ENCODE assay signal across 8 cellular contexts in the genomic region with DNA sequence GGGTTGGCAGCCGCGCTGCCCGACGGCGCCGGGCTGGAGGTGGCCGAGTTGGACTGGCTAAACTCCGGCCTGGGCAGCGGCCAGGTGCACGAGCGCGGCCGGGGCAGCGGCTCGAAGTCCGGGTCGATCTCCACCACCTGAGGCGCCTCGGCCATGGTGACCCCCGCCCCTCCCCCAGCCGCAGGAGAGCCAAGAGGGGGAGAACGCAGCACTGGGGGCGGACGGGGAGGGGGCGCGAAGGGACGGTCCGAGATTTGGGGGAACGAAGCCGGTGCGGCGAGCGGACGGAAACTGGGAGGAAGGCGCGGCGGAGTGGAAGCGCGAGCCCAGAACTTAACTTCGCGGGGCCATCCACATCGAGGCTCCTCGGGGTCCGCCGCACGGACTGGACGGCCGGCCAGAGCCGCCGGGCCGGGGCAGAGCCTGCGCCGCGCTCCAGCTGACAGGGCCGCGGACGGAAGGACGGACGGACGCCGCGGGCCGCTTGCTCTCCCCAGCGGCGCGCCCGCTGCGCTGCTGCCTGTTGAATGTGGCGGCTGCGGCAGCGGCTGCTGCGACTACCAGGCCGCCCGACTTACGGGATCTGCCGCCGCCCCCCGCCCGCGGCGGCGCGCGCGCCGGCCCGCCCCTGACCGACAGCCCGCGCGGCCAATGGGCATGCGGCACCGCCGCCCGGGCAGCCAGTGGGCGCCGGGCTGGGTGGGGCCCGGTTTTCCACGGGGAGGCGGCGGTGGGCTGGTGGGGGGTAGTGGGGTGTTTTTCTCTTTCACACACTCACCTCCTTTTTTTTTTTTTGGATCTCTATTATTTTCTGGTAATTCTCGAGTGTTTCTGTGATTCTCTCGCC. TPM values are rescaled to one million over a fixed set of nuclear protein-coding genes. Genes with fewer than 3 reads are reported as not detected.
A peak's percentile ranks its signal among the peaks of the same experiment; 100 is the strongest.
DNase-seq lines count a peak whose midpoint lies in the region; ATAC-seq and TF ChIP-seq lines count a peak whose summit lies in the region.

A gene (minus strand): TSS at position 584 of the 847 bp plus-strand sequence. CDS start 429 bp downstream, at position 155.

- no CpG with 5 or more reads among the region's 103 CpGs for WGBS in gastroesophageal sphincter (ENCODE audit: low coverage in 1 of 2), 2 donors

- H3K9me3 ChIP-seq in gastroesophageal sphincter: no peaks in the 10 kb centered on the region

- CTCF ChIA-PET in activated naive CD4-positive, alpha-beta T cell treated with anti-CD3 and anti-CD28 coated beads for 36 hours (lab: Charles Lee): interaction anchor here (0.7 to 2.2 kb wide), 2 partner anchors 12 to 149 kb away, joined by 3 to 7 read pairs; no protein-coding TSS in a partner anchor

- peak in 1 of 4 experiments; percentile 12 for TF ChIP-seq CTCF in gastroesophageal sphincter (IDR thresholded peaks at IDR 0.05)

- intact Hi-C loops in activated naive CD4-positive, alpha-beta T cell treated with anti-CD3 and anti-CD28 coated beads for 36 hours (cut with micrococcal nuclease): loop anchor here (1.0 to 10.0 kb wide), 4 partner anchors 278 to 1609 kb away; a partner anchor contains a TSS

- H3K36me3 ChIP-seq in gastroesophageal sphincter: no peaks in the 10 kb centered on the region

- H3K27ac ChIP-seq in gastroesophageal sphincter: peak within 1 kb of the TSS; percentile 95 to 100 (median 99)
- H3K27ac ChIP-seq in substantia nigra (ENCODE audit: low read depth, low read length, poor library complexity, severe bottlenecking): peak within 1 kb of the TSS; percentile 94

- peaks cover 17% of the 10 kb centered on the region for H3K36me3 Mint-ChIP-seq in activated naive CD4-positive, alpha-beta T cell treated with anti-CD3 and anti-CD28 coated beads for 36 hours (ENCODE audit: low read depth)

- H3K27me3 ChIP-seq in gastroesophageal sphincter: no peaks in the 10 kb centered on the region

- ATAC-seq in GM21717 (IDR thresholded peaks at IDR 0.05; ENCODE audit: unreplicated experiment): peak; percentile 54
- peak; percentile 90 for ATAC-seq in gastroesophageal sphincter

- peak within 1 kb of the TSS; percentile 94 for H3K27ac Mint-ChIP-seq in activated naive CD4-positive, alpha-beta T cell treated with anti-CD3 and anti-CD28 coated beads for 36 hours

- peak; percentile 98 to 99 for TF ChIP-seq POLR2A in gastroesophageal sphincter (IDR thresholded peaks at IDR 0.05)

- H3K4me1 Mint-ChIP-seq in activated naive CD4-positive, alpha-beta T cell treated with anti-CD3 and anti-CD28 coated beads for 36 hours (ENCODE audit: low read depth): peaks cover 40% of the 10 kb centered on the region

- peak; percentile 88 for DNase-seq in EH (ENCODE audit: low read depth)
- DNase-seq in KG1 (lab: John Stamatoyannopoulos, UW): peak; percentile 36
- peak; percentile 75 for DNase-seq in SK-N-DZ (ENCODE audit: low spot score)
- peak; percentile 84 for DNase-seq in activated naive CD4-positive, alpha-beta T cell treated with anti-CD3 and anti-CD28 coated beads for 36 hours
- DNase-seq in nucleus accumbens (lab: John Stamatoyannopoulos, UW): peak in 55 of 56 donors; percentile 55 to 91 (median 83)
- DNase-seq in substantia nigra (lab: John Stamatoyannopoulos, UW): peak; percentile 50 to 93 (median 80)

- TF ChIP-seq EP300 in gastroesophageal sphincter (IDR thresholded peaks at IDR 0.05): no peak

- peak within 1 kb of the TSS; percentile 96 to 97 for H3K4me3 ChIP-seq in gastroesophageal sphincter

- no peaks in the 10 kb centered on the region for H3K27me3 Mint-ChIP-seq in activated naive CD4-positive, alpha-beta T cell treated with anti-CD3 and anti-CD28 coated beads for 36 hours (ENCODE audit: low read depth)

- peaks cover 0 to 42% (median 6%) of the 10 kb centered on the region in 3 donors for H3K4me1 ChIP-seq in gastroesophageal sphincter

- H3K4me3 Mint-ChIP-seq in activated naive CD4-positive, alpha-beta T cell treated with anti-CD3 and anti-CD28 coated beads for 36 hours: peak within 1 kb of the TSS; percentile 92

- H3K9me3 Mint-ChIP-seq in activated naive CD4-positive, alpha-beta T cell treated with anti-CD3 and anti-CD28 coated beads for 36 hours: no peaks in the 10 kb centered on the region

RNA-seq across cellular contexts. Expression of the gene that starts here (rescaled TPM):
- 0.42 TPM in 2 replicates for polyA plus RNA-seq in SK-N-DZ (2014; cell fraction: cytosol; rRNA removed)
- 0.17 and 0.37 TPM in 2 replicates for polyA plus RNA-seq in SK-N-DZ (2014; cell fraction: nucleus; rRNA removed)
- total RNA-seq in activated naive CD4-positive, alpha-beta T cell treated with anti-CD3 and anti-CD28 coated beads for 36 hours: 10 to 100 TPM; 30.9 to 32.1 TPM
- 10 to 100 TPM; 52.4 to 72.2 (median 59.5) TPM for total RNA-seq in gastroesophageal sphincter

Comparison
In these comparisons a context has a peak if more than half of its experiments do, and no peak if none do; other contexts are left out.
1. Peak in every context shown above with its lines: DNase-seq, ATAC-seq, H3K4me3 ChIP-seq and H3K27ac ChIP-seq.
2. DNase-seq: peak in every context shown above with its lines; median percentile 88 in EH; 84 in activated naive CD4-positive, alpha-beta T cell treated with anti-CD3 and anti-CD28 coated beads for 36 hours; 83 in nucleus accumbens; 80 in substantia nigra; 75 in SK-N-DZ; 36 in KG1.